21 cellular contexts compared by ENCODE assay signal in genomic region chr3:53705024-53705750, GRCh38.
DNase-seq lines count a peak whose midpoint lies in the region; ATAC-seq, FAIRE-seq and TF ChIP-seq lines count a peak whose summit lies in the region.
"Had no signal": no experiment of that assay in that cellular context is flagged by ENCODE, and none has a peak within 500 bp of the region (broad histone marks: within the 10 kb centered on the region; RNA-seq: fewer than 3 reads in every experiment).

No MANE protein-coding gene starts in this region.

- H3K36me3 Mint-ChIP-seq in activated CD4-positive, alpha-beta memory T cell treated with anti-CD3 and anti-CD28 coated beads, Interleukin-2, amount 10 ng/mL, durations not matched to agents 7 days and 5 days (ENCODE audit: low read depth), result no peaks in the 10 kb centered on the region
- H3K36me3 Mint-ChIP-seq in activated CD4-positive, alpha-beta memory T cell treated with anti-CD3 and anti-CD28 coated beads for 36 hours, result no peaks in the 10 kb centered on the region
- no peaks in the 10 kb centered on the region for H3K36me3 Mint-ChIP-seq in stimulated activated naive B cell treated with anti-CD40 and anti-IgM and Interleukin-4, amounts not matched to agents 10 μg/mL and 1 μg/mL and 100 μg/mL, for 72 hours
- H3K36me3 Mint-ChIP-seq: CD4-positive, alpha-beta memory T cell had no signal

- H3K27ac Mint-ChIP-seq in activated CD4-positive, alpha-beta memory T cell treated with anti-CD3 and anti-CD28 coated beads, Interleukin-2, amount 10 ng/mL, durations not matched to agents 7 days and 5 days, result peak overlapping the region; percentile 54
- H3K27ac Mint-ChIP-seq in activated CD4-positive, alpha-beta memory T cell treated with anti-CD3 and anti-CD28 coated beads for 36 hours, result no peak overlapping the region
- peak overlapping the region; percentile 33 for H3K27ac Mint-ChIP-seq in stimulated activated naive B cell treated with anti-CD40 and anti-IgM and Interleukin-4, amounts not matched to agents 10 μg/mL and 1 μg/mL and 100 μg/mL, for 72 hours
- H3K27ac Mint-ChIP-seq: HFFc6; IgD-negative memory B cell; T-helper 1 cell treated with Interleukin-12 subunit alpha and Interleukin-12 subunit beta and Interleukin-4 antibody, amounts not matched to agents 30 μg/mL and 1 μg/mL, for 36 hours had no signal

- CTCF ChIA-PET in activated CD4-positive, alpha-beta memory T cell treated with anti-CD3 and anti-CD28 coated beads, Interleukin-2, amount 10 ng/mL, durations not matched to agents 7 days and 5 days (lab: Charles Lee), result interaction anchor here (1.0 to 1.4 kb wide), 3 partner anchors 25 to 144 kb away, joined by 3 to 5 read pairs (median 4); no protein-coding TSS in a partner anchor
- CTCF ChIA-PET in activated CD4-positive, alpha-beta memory T cell treated with anti-CD3 and anti-CD28 coated beads for 36 hours (lab: Charles Lee), result interaction anchor here (0.9 kb wide), 1 partner anchor 9 kb away, joined by 4 read pairs; no protein-coding TSS in a partner anchor

- intact Hi-C loops in activated CD4-positive, alpha-beta memory T cell treated with anti-CD3 and anti-CD28 coated beads for 36 hours (cut with micrococcal nuclease), result no loop called here

- peak; percentile 14 for DNase-seq in activated CD4-positive, alpha-beta memory T cell treated with anti-CD3 and anti-CD28 coated beads, Interleukin-2, amount 10 ng/mL, durations not matched to agents 7 days and 5 days
- DNase-seq in activated CD4-positive, alpha-beta memory T cell treated with anti-CD3 and anti-CD28 coated beads for 36 hours, result no peak
- no peak for DNase-seq in stimulated activated naive B cell treated with anti-CD40 and anti-IgM and Interleukin-4, amounts not matched to agents 10 μg/mL and 1 μg/mL and 100 μg/mL, for 72 hours
- no peak for DNase-seq in activated T-cell treated with anti-CD3 and anti-CD28 coated beads, Interleukin-2, amount 50 U/mL, for 48 hours
- DNase-seq in COR-L47 (lab: John Stamatoyannopoulos, UW) (no peak), RKO (ENCODE audit: low spot score) (no peak)
- DNase-seq: CD4-positive, alpha-beta memory T cell; DMS53; HFFc6; left ventricle myocardium superior; mucosa of descending colon; NCI-H2171; NCI-H526 treated with DMSO at 0.1 percent for 48 hours; OCI-M1; right lobe of liver; stimulated activated CD4-positive, alpha-beta T cell treated with anti-CD3 and anti-CD28 coated beads, Interleukin-15, amount 100 ng/mL, for 24 hours had no signal

- TF ChIP-seq CTCF in VCaP (conservative IDR thresholded peaks at IDR 0.05), result no peak

- peaks cover 62% of the 10 kb centered on the region for H3K4me1 Mint-ChIP-seq in activated CD4-positive, alpha-beta memory T cell treated with anti-CD3 and anti-CD28 coated beads, Interleukin-2, amount 10 ng/mL, durations not matched to agents 7 days and 5 days
- H3K4me1 Mint-ChIP-seq in activated CD4-positive, alpha-beta memory T cell treated with anti-CD3 and anti-CD28 coated beads for 36 hours (ENCODE audit: low read depth), result peaks cover 3% of the 10 kb centered on the region
- peaks cover 12 to 29% of the 10 kb centered on the region in 2 donors for H3K4me1 Mint-ChIP-seq in stimulated activated naive B cell treated with anti-CD40 and anti-IgM and Interleukin-4, amounts not matched to agents 10 μg/mL and 1 μg/mL and 100 μg/mL, for 72 hours

- POLR2A ChIA-PET in activated CD4-positive, alpha-beta memory T cell treated with anti-CD3 and anti-CD28 coated beads, Interleukin-2, amount 10 ng/mL, durations not matched to agents 7 days and 5 days (lab: Charles Lee), result interaction anchor here (0.6 to 1.1 kb wide), 2 partner anchors 17 to 46 kb away, joined by 4 read pairs; no protein-coding TSS in a partner anchor
- POLR2A ChIA-PET in activated CD4-positive, alpha-beta memory T cell treated with anti-CD3 and anti-CD28 coated beads for 36 hours (lab: Charles Lee), result no interaction called here

- FAIRE-seq in islet of Langerhans (lab: Jason Lieb, UNC), result peak; percentile 95

- no peaks in the 10 kb centered on the region for H3K27me3 Mint-ChIP-seq in activated CD4-positive, alpha-beta memory T cell treated with anti-CD3 and anti-CD28 coated beads, Interleukin-2, amount 10 ng/mL, durations not matched to agents 7 days and 5 days
- peaks cover 2% of the 10 kb centered on the region for H3K27me3 Mint-ChIP-seq in activated CD4-positive, alpha-beta memory T cell treated with anti-CD3 and anti-CD28 coated beads for 36 hours
- H3K27me3 Mint-ChIP-seq in stimulated activated naive B cell treated with anti-CD40 and anti-IgM and Interleukin-4, amounts not matched to agents 10 μg/mL and 1 μg/mL and 100 μg/mL, for 72 hours, result peaks cover 0 to 3% of the 10 kb centered on the region in 2 donors
- H3K27me3 Mint-ChIP-seq: CD4-positive, alpha-beta memory T cell had no signal

- H3K9me3 Mint-ChIP-seq in activated CD4-positive, alpha-beta memory T cell treated with anti-CD3 and anti-CD28 coated beads, Interleukin-2, amount 10 ng/mL, durations not matched to agents 7 days and 5 days, result no peaks in the 10 kb centered on the region
- H3K9me3 Mint-ChIP-seq in activated CD4-positive, alpha-beta memory T cell treated with anti-CD3 and anti-CD28 coated beads for 36 hours, result no peaks in the 10 kb centered on the region
- no peaks in the 10 kb centered on the region for H3K9me3 Mint-ChIP-seq in stimulated activated naive B cell treated with anti-CD40 and anti-IgM and Interleukin-4, amounts not matched to agents 10 μg/mL and 1 μg/mL and 100 μg/mL, for 72 hours
- H3K9me3 Mint-ChIP-seq: CD4-positive, alpha-beta memory T cell; HFFc6; IgD-negative memory B cell; T-helper 1 cell treated with Interleukin-12 subunit alpha and Interleukin-12 subunit beta and Interleukin-4 antibody, amounts not matched to agents 30 μg/mL and 1 μg/mL, for 36 hours had no signal

- peak overlapping the region; percentile 78; the same call in 1 of the 2 replicates for H3K27ac ChIP-seq in VCaP
- H3K27ac ChIP-seq: HL-60, right lobe of liver had no signal

- ATAC-seq in stimulated activated naive B cell treated with anti-CD40 and anti-IgM and Interleukin-4, amounts not matched to agents 10 μg/mL and 1 μg/mL and 100 μg/mL, for 72 hours (replicated peaks), result no peak
- ATAC-seq: mucosa of descending colon, right lobe of liver had no signal

- no peak overlapping the region for H3K4me3 Mint-ChIP-seq in activated CD4-positive, alpha-beta memory T cell treated with anti-CD3 and anti-CD28 coated beads, Interleukin-2, amount 10 ng/mL, durations not matched to agents 7 days and 5 days
- no peak overlapping the region for H3K4me3 Mint-ChIP-seq in activated CD4-positive, alpha-beta memory T cell treated with anti-CD3 and anti-CD28 coated beads for 36 hours
- no peak overlapping the region for H3K4me3 Mint-ChIP-seq in stimulated activated naive B cell treated with anti-CD40 and anti-IgM and Interleukin-4, amounts not matched to agents 10 μg/mL and 1 μg/mL and 100 μg/mL, for 72 hours
- H3K4me3 Mint-ChIP-seq: CD4-positive, alpha-beta memory T cell; HFFc6; IgD-negative memory B cell; T-helper 1 cell treated with Interleukin-12 subunit alpha and Interleukin-12 subunit beta and Interleukin-4 antibody, amounts not matched to agents 30 μg/mL and 1 μg/mL, for 36 hours had no signal
